18 cellular contexts compared by ENCODE assay signal in the genomic region with DNA sequence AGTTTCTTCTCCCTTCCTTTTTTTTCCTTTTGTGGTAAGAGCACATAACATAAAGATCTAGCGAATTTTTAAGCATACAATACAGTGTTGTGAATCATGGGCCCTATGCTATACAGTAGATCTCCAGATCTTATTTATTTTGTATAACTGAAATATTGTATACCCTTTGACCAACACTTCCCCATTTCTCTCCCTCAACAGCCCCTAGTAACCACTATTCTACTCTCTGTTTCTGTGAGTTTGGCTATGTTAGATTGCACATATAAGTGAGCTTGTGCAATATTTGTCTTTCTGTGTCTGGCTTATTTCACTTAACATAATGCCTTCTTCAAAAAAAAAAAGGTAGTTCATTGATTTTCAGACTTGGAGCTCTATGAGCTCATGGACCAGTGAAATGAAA.
"Had no signal": no experiment of that assay in that cellular context is flagged by ENCODE, and none has a peak within 500 bp of the region (broad histone marks: within the 10 kb centered on the region; RNA-seq: fewer than 3 reads in every experiment).

No MANE protein-coding gene starts in this region.

- H3K9me3 ChIP-seq: left ventricle myocardium inferior, lower lobe of right lung, right atrium auricular region, stomach, thoracic aorta had no signal

- FAIRE-seq: endothelial cell of umbilical vein, kidney, small intestine had no signal

- H3K4me3 ChIP-seq: left ventricle myocardium inferior, lower lobe of right lung, right atrium auricular region, stomach, thoracic aorta had no signal

- DNase-seq: effector CD4-positive, alpha-beta T cell; endodermal cell; erythroblast; foreskin keratinocyte; kidney; left cardiac atrium; left ventricle myocardium inferior; lower lobe of right lung; natural killer cell; small intestine; stimulated activated CD4-positive, alpha-beta T cell treated with anti-CD3 and anti-CD28 coated beads, Interleukin-12 subunit alpha, Interleukin-12 subunit beta, amount 100 ng/mL, for 4 hours; stimulated activated naive CD4-positive, alpha-beta T cell; stomach; substantia nigra; trophoblast cell had no signal

- H3K4me1 ChIP-seq: foreskin keratinocyte, left ventricle myocardium inferior, lower lobe of right lung, right atrium auricular region, stomach had no signal

- ATAC-seq: foreskin keratinocyte, left cardiac atrium, lower lobe of right lung, natural killer cell had no signal

- H3K27me3 ChIP-seq: foreskin keratinocyte, right atrium auricular region had no signal

- H3K27ac ChIP-seq: foreskin keratinocyte, left ventricle myocardium inferior, lower lobe of right lung, right atrium auricular region, stomach, thoracic aorta had no signal

- H3K36me3 ChIP-seq: left ventricle myocardium inferior, lower lobe of right lung, right atrium auricular region, stomach, thoracic aorta had no signal
